ENCODE assay signal across 13 cellular contexts in genomic region chr17:78976907-78977680, GRCh38. TPM values are rescaled to one million over a fixed set of nuclear protein-coding genes. Genes with fewer than 3 reads are reported as not detected.
DNase-seq lines count a peak whose midpoint lies in the region; ATAC-seq, FAIRE-seq and TF ChIP-seq lines count a peak whose summit lies in the region.
"Had no signal": no experiment of that assay in that cellular context is flagged by ENCODE, and none has a peak within 500 bp of the region (broad histone marks: within the 10 kb centered on the region; RNA-seq: fewer than 3 reads in every experiment).

No MANE protein-coding gene starts in this region.

- H3K4me1 ChIP-seq in heart left ventricle (peaks cover 2 to 78% (median 53%) of the 10 kb centered on the region in 12 donors), adipocyte (ENCODE audit: control insufficient read depth, insufficient read depth, low read length) (peaks cover 62% of the 10 kb centered on the region), mesenchymal stem cell (ENCODE audit: control insufficient read depth, insufficient read depth, low read depth, low read length) (peaks cover 67% of the 10 kb centered on the region), upper lobe of right lung (peaks cover 40% of the 10 kb centered on the region)

- H2AFZ ChIP-seq in mesenchymal stem cell (ENCODE audit: low read depth, low read length) = no peak overlapping the region

- ATAC-seq in heart left ventricle (no peak), left cardiac atrium (no peak), upper lobe of right lung (no peak)
- ATAC-seq: natural killer cell treated with Interleukin-12 subunit alpha and Interleukin-12 subunit beta and Interleukin-15 and Interleukin-18, amount 100 ng/mL, for 72 hours had no signal

- no peak for DNase-seq in heart left ventricle
- no peak for DNase-seq in left cardiac atrium
- DNase-seq in adipocyte (ENCODE audit: low read depth) = no peak
- DNase-seq in mesenchymal stem cell = no peak
- no peak for DNase-seq in upper lobe of right lung
- no peak for DNase-seq in RCC 7860 (ENCODE audit: low spot score)
- DNase-seq in dedifferentiated amniotic fluid mesenchymal stem cell (ENCODE audit: extremely low spot score) = no peak
- no peak for DNase-seq in activated effector memory CD4-positive, alpha-beta T cell treated with anti-CD3 and anti-CD28 coated beads, Interleukin-2, amount 50 U/mL, for 16 hours
- DNase-seq: AML-193; effector CD4-positive, alpha-beta T cell had no signal

- peak overlapping the region in 9 of 12 donors; percentile 24 to 63 (median 49) for H3K4me3 ChIP-seq in heart left ventricle
- peak overlapping the region; percentile 86 for H3K4me3 ChIP-seq in adipocyte (ENCODE audit: low read length)
- peak overlapping the region in 1 of 2 experiments; percentile 82 for H3K4me3 ChIP-seq in mesenchymal stem cell (ENCODE audit: insufficient read depth in 1 of 2, low read depth in 1 of 2, low read length in 2 of 2)
- H3K4me3 ChIP-seq in upper lobe of right lung = no peak overlapping the region
- H3K4me3 ChIP-seq: thoracic aorta had no signal

- H3K36me3 ChIP-seq in heart left ventricle (peaks cover 0 to 30% (median 5%) of the 10 kb centered on the region in 9 donors), adipocyte (ENCODE audit: control insufficient read depth, insufficient read depth, low read length, severe bottlenecking) (peaks cover 27% of the 10 kb centered on the region), mesenchymal stem cell (ENCODE audit: control insufficient read depth in 1 of 2, insufficient read depth in 2 of 2, low read depth in 1 of 2, low read length in 2 of 2) (peaks cover 30 to 52% of the 10 kb centered on the region in 2 experiments), upper lobe of right lung (no peaks in the 10 kb centered on the region)
- H3K36me3 ChIP-seq: thoracic aorta had no signal

- H3K79me1 ChIP-seq in mesenchymal stem cell (replicated peaks; ENCODE audit: low read length, poor library complexity, severe bottlenecking) = peaks cover 28% of the 10 kb centered on the region

- H4K91ac ChIP-seq in mesenchymal stem cell (ENCODE audit: low read length) = peak overlapping the region; percentile 11

- no peak for FAIRE-seq in RCC 7860 (lab: Jason Lieb, UNC)

- no peak overlapping the region for H2AK5ac ChIP-seq in mesenchymal stem cell (ENCODE audit: low read length, severe bottlenecking)

- H3K4me2 ChIP-seq in mesenchymal stem cell (ENCODE audit: low read length, poor library complexity, severe bottlenecking) = no peak overlapping the region

- TF ChIP-seq CTCF in heart left ventricle (IDR thresholded peaks at IDR 0.05) = no peak
- no peak for TF ChIP-seq CTCF in upper lobe of right lung (IDR thresholded peaks at IDR 0.05)

- H3K4ac ChIP-seq in mesenchymal stem cell (ENCODE audit: low read depth in 1 of 2, low read length in 2 of 2) = no peak overlapping the region

- no peak overlapping the region for H3K23ac ChIP-seq in mesenchymal stem cell (ENCODE audit: low read length in 2 of 2)

- 68 to 86% (median 74%) methylated on average over 13 to 20 of the region's 20 CpGs for WGBS in heart left ventricle, 4 donors
- 94% methylated on average over 20 of the region's 20 CpGs for whole genome bisulfite sequencing in mesenchymal stem cell

- H3K9me3 ChIP-seq in heart left ventricle (no peaks in the 10 kb centered on the region), adipocyte (ENCODE audit: control insufficient read depth, low read length) (no peaks in the 10 kb centered on the region), mesenchymal stem cell (ENCODE audit: control insufficient read depth, low read length) (no peaks in the 10 kb centered on the region), upper lobe of right lung (no peaks in the 10 kb centered on the region)
- H3K9me3 ChIP-seq: thoracic aorta had no signal

- no peak overlapping the region for H2BK120ac ChIP-seq in mesenchymal stem cell (ENCODE audit: low read depth, low read length)

- H3K14ac ChIP-seq in mesenchymal stem cell (ENCODE audit: low read length in 2 of 2) = peak overlapping the region in 1 of 2 experiments; percentile 15

- H2BK5ac ChIP-seq in mesenchymal stem cell (ENCODE audit: low read depth, low read length, poor library complexity, severe bottlenecking) = no peak overlapping the region

- H4K8ac ChIP-seq in mesenchymal stem cell (ENCODE audit: low read length) = no peak overlapping the region

- H2BK15ac ChIP-seq in mesenchymal stem cell (ENCODE audit: low read depth, poor library complexity, severe bottlenecking) = no peak overlapping the region

- H3K27me3 ChIP-seq in heart left ventricle = no peaks in the 10 kb centered on the region
- no peaks in the 10 kb centered on the region for H3K27me3 ChIP-seq in adipocyte (replicated peaks; ENCODE audit: control insufficient read depth, insufficient read depth, low read length)
- H3K27me3 ChIP-seq in mesenchymal stem cell (ENCODE audit: control insufficient read depth in 1 of 2, insufficient read depth in 1 of 2, low read length in 2 of 2) = no peaks in the 10 kb centered on the region
- no peaks in the 10 kb centered on the region for H3K27me3 ChIP-seq in upper lobe of right lung

- no peak overlapping the region for H3K18ac ChIP-seq in mesenchymal stem cell (ENCODE audit: low read depth in 1 of 2, low read length in 2 of 2)

- no peak overlapping the region for H2BK12ac ChIP-seq in mesenchymal stem cell (ENCODE audit: low read length in 2 of 2)

- H3K27ac ChIP-seq in heart left ventricle (peak overlapping the region in 9 of 12 donors; percentile 61 to 86 (median 80)), mesenchymal stem cell (ENCODE audit: low read length, poor library complexity, severe bottlenecking) (no peak overlapping the region), upper lobe of right lung (peak overlapping the region; percentile 68)

- intact Hi-C loops in heart left ventricle (cut with DNase I) (loop anchor here in 2 of 10 donors (10.0 kb wide), 2 partner anchors 52 to 482 kb away; partner anchors contain the start of gene TIMP2 (in 1 of the 2)), left cardiac atrium (cut with DNase I) (no loop called here), upper lobe of right lung (cut with DNase I) (no loop called here)

- no peak for TF ChIP-seq POLR2A in heart left ventricle (IDR thresholded peaks at IDR 0.05)

- H3K9ac ChIP-seq in adipocyte (ENCODE audit: low read length) (peak overlapping the region; percentile 85), mesenchymal stem cell (ENCODE audit: low read length) (peak overlapping the region; percentile 70)

RNA-seq across cellular contexts. Expression of gene LGALS3BP, which starts 2.6 kb away (rescaled TPM):
- total RNA-seq in heart left ventricle (1,000 to 10,000 TPM in 1 of 9 donors, 100 to 1,000 TPM in 8; 250 to 1,343 (median 688) TPM), left cardiac atrium (100 to 1,000 TPM; 390 to 448 TPM), upper lobe of right lung (405 TPM)
- 100 to 1,000 TPM; 178 to 363 TPM for polyA plus RNA-seq in heart left ventricle
- polyA plus RNA-seq in mesenchymal stem cell (2013, experiment 1 of 2) = 349 TPM
- 351 TPM for polyA plus RNA-seq in mesenchymal stem cell (2013, experiment 2 of 2)

RNA-seq across cellular contexts. Expression of gene CANT1, which starts 32.5 kb away (rescaled TPM):
- total RNA-seq in heart left ventricle (10 to 100 TPM; 20.4 to 43.7 (median 24.1) TPM), left cardiac atrium (10 to 100 TPM; 30.5 to 33.3 TPM), upper lobe of right lung (59.6 TPM)
- 10 to 100 TPM in 1 of 2 donors, 1 to 10 TPM in 1; 5.1 to 46.2 TPM for polyA plus RNA-seq in heart left ventricle
- polyA plus RNA-seq in mesenchymal stem cell (2013, experiment 1 of 2) = 37.8 TPM
- polyA plus RNA-seq in mesenchymal stem cell (2013, experiment 2 of 2) = 38.3 TPM

RNA-seq across cellular contexts. Expression of gene C1QTNF1, which starts 46.9 kb away (rescaled TPM):
- 100 to 1,000 TPM in 4 of 9 donors, 10 to 100 TPM in 5; 37.0 to 406 (median 66.2) TPM for total RNA-seq in heart left ventricle
- 100 to 1,000 TPM in 1 of 2 donors, 10 to 100 TPM in 1; 85.5 to 189 TPM for polyA plus RNA-seq in heart left ventricle
- total RNA-seq in left cardiac atrium = 100 to 1,000 TPM; 377 to 765 TPM
- polyA plus RNA-seq in mesenchymal stem cell (2013, experiment 1 of 2) = 11.9 TPM
- polyA plus RNA-seq in mesenchymal stem cell (2013, experiment 2 of 2) = 13.6 TPM
- 28.3 TPM for total RNA-seq in upper lobe of right lung
- total RNA-seq: natural killer cell treated with Interleukin-12 subunit alpha and Interleukin-12 subunit beta and Interleukin-15 and Interleukin-18, amount 100 ng/mL, for 72 hours; T-helper 2 cell treated with Interferon-gamma antibody and Interleukin-4, amounts not matched to agents 100 ng/mL and 5 ng/mL, for 36 hours had no signal

RNA-seq across cellular contexts. Expression of gene TIMP2, which starts 51.9 kb away (rescaled TPM):
- total RNA-seq in heart left ventricle (100 to 1,000 TPM in 4 of 9 donors, 10 to 100 TPM in 5; 65.6 to 201 (median 98.3) TPM), left cardiac atrium (100 to 1,000 TPM; 161 to 191 TPM), upper lobe of right lung (318 TPM)
- polyA plus RNA-seq in heart left ventricle = 10 to 100 TPM; 25.1 to 54.4 TPM
- 391 TPM for polyA plus RNA-seq in mesenchymal stem cell (2013, experiment 1 of 2)
- 397 TPM for polyA plus RNA-seq in mesenchymal stem cell (2013, experiment 2 of 2)
